In genomic region chr20:38764563-38765355, GRCh38 we compare ENCODE assay signal across 1 cellular context.
A peak's percentile ranks its signal among the peaks of the same experiment; 100 is the strongest.
TF ChIP-seq lines count a peak whose summit lies in the region.

No MANE protein-coding gene starts in this region.

TF ChIP-seq in HCT116, 20 proteins besides CTCF, POLR2A, EP300 and RAD21 (continued from another document):
- TF ChIP-seq MAX (IDR thresholded peaks at IDR 0.05) (peak; percentile 84), JUND (IDR thresholded peaks at IDR 0.05) (peak; percentile 85), CEBPB (IDR thresholded peaks at IDR 0.05; ENCODE audit: low read depth) (peak; percentile 63; the same call in 1 of the 2 replicates), CBX3 (IDR thresholded peaks at IDR 0.05; ENCODE audit: low read depth) (peak; percentile 87), ATF3 (IDR thresholded peaks at IDR 0.05) (no peak), ZFX (IDR thresholded peaks at IDR 0.05) (no peak), SRF (IDR thresholded peaks at IDR 0.05; ENCODE audit: low read depth) (no peak), REST (IDR thresholded peaks at IDR 0.05; ENCODE audit: low read depth) (no peak), YY1 (IDR thresholded peaks at IDR 0.05; ENCODE audit: extremely low read depth, insufficient replicate concordance, low read depth, low read length) (peak; percentile 50), ELF1 (IDR thresholded peaks at IDR 0.05; ENCODE audit: borderline replicate concordance, low read depth) (no peak), EZH2 (IDR thresholded peaks at IDR 0.05) (no peak), TCF7L2 (IDR thresholded peaks at IDR 0.05; ENCODE audit: borderline replicate concordance, extremely low read depth, insufficient read depth, insufficient read length) (peak; percentile 93), SIN3A (IDR thresholded peaks at IDR 0.05; ENCODE audit: low read depth) (peak; percentile 68), ZBTB33 (IDR thresholded peaks at IDR 0.05; ENCODE audit: extremely low read depth, insufficient replicate concordance, low read length) (no peak), EGR1 (IDR thresholded peaks at IDR 0.05; ENCODE audit: low read depth) (peak; percentile 65; the same call in 1 of the 2 replicates), POLR2AphosphoS5 (IDR thresholded peaks at IDR 0.05; ENCODE audit: low read depth, low read length) (peak; percentile 51; the same call in 1 of the 2 replicates)
